Comparison of ENCODE assay signal across 8 cellular contexts in genomic region chr19:17390665-17391370, GRCh38. TPM values are rescaled to one million over a fixed set of nuclear protein-coding genes. Genes with fewer than 3 reads are reported as not detected.
DNase-seq lines count a peak whose midpoint lies in the region; ATAC-seq lines count a peak whose summit lies in the region.

No MANE protein-coding gene starts in this region.

- no peaks in the 10 kb centered on the region for H3K36me3 ChIP-seq in mucosa of rectum (ENCODE audit: control insufficient read depth in 2 of 2, insufficient read depth in 2 of 2, low read length in 2 of 2)

- peak overlapping the region; percentile 49 to 57 for H3K9ac ChIP-seq in mucosa of rectum (ENCODE audit: low read depth in 1 of 2, low read length in 2 of 2)

- peaks cover 11 to 14% of the 10 kb centered on the region in 2 donors for H3K4me1 ChIP-seq in mucosa of rectum (ENCODE audit: control insufficient read depth in 2 of 2, insufficient read depth in 2 of 2, low read length in 2 of 2)

- no peaks in the 10 kb centered on the region for H3K9me3 ChIP-seq in mucosa of rectum (ENCODE audit: control insufficient read depth in 2 of 2, low read length in 2 of 2)

- peak overlapping the region; percentile 56 to 78 for H3K4me3 ChIP-seq in mucosa of rectum (ENCODE audit: low read length in 2 of 2)

- H3K27ac ChIP-seq in epithelial cell of prostate (no peak overlapping the region), mucosa of rectum (ENCODE audit: low read depth in 2 of 2, low read length in 2 of 2) (no peak overlapping the region)

- ATAC-seq in GM19468 (IDR thresholded peaks at IDR 0.05; ENCODE audit: extremely low read depth, unreplicated experiment), result peak; percentile 63

- H3K27me3 ChIP-seq in mucosa of rectum (ENCODE audit: control insufficient read depth in 2 of 2, insufficient read depth in 2 of 2, low read length in 2 of 2), result peaks cover 7 to 9% of the 10 kb centered on the region in 2 donors

- DNase-seq in COR-L47 (lab: John Stamatoyannopoulos, UW) (peak; percentile 92), HT-29 (ENCODE audit: low spot score) (peak; percentile 73), NOMO-1 treated with DMSO at 0.1 percent for 48 hours (lab: John Stamatoyannopoulos, UW; ENCODE audit: unreplicated experiment) (peak; percentile 86), epithelial cell of prostate (ENCODE audit: low read depth, low spot score) (peak; percentile 18)
- DNase-seq in activated CD8-positive, alpha-beta memory T cell treated with anti-CD3 and anti-CD28 coated beads, Interleukin-2, amount 50 U/mL, for 4 hours, result peak; percentile 90
- peak; percentile 70 to 73 for DNase-seq in stimulated activated CD8-positive, alpha-beta memory T cell treated with anti-CD3 and anti-CD28 coated beads, Interleukin-4, amount 100 ng/mL, for 1 hour (ENCODE audit: low read depth in 2 of 2, low spot score in 1 of 2)

RNA-seq across cellular contexts. Expression of gene CCDC194, which starts 3.2 kb away (rescaled TPM):
- total RNA-seq in HT-29 (2014; rRNA removed; shearing (Covaris generic)), result 0.81 and 1.6 TPM in 2 replicates

RNA-seq across cellular contexts. Expression of gene PLVAP, which starts 13.7 kb away (rescaled TPM):
- not detected in 2 replicates for total RNA-seq in HT-29 (2014; rRNA removed; shearing (Covaris generic))

RNA-seq across cellular contexts. Expression of gene BST2, which starts 14.6 kb away (rescaled TPM):
- 134 and 172 TPM in 2 replicates for total RNA-seq in HT-29 (2014; rRNA removed; shearing (Covaris generic))

RNA-seq across cellular contexts. Expression of gene MVB12A, which starts 29.0 kb away (rescaled TPM):
- total RNA-seq in HT-29 (2014; rRNA removed; shearing (Covaris generic)), result 59.0 and 77.0 TPM in 2 replicates

RNA-seq across cellular contexts. Expression of gene GTPBP3, which starts 53.5 kb away (rescaled TPM):
- total RNA-seq in HT-29 (2014; rRNA removed; shearing (Covaris generic)), result 40.0 and 64.4 TPM in 2 replicates

Comparison
In these comparisons a context has a peak if more than half of its experiments do, and no peak if none do; other contexts are left out.
1. DNase-seq: peak in every context shown above with its lines; median percentile 92 in COR-L47; 90 in activated CD8-positive, alpha-beta memory T cell treated with anti-CD3 and anti-CD28 coated beads, Interleukin-2, amount 50 U/mL, for 4 hours; 86 in NOMO-1 treated with DMSO at 0.1 percent for 48 hours; 73 in HT-29; 72 in stimulated activated CD8-positive, alpha-beta memory T cell treated with anti-CD3 and anti-CD28 coated beads, Interleukin-4, amount 100 ng/mL, for 1 hour; 18 in epithelial cell of prostate.